Comparison of ENCODE assay signal across 9 cellular contexts in the genomic region with DNA sequence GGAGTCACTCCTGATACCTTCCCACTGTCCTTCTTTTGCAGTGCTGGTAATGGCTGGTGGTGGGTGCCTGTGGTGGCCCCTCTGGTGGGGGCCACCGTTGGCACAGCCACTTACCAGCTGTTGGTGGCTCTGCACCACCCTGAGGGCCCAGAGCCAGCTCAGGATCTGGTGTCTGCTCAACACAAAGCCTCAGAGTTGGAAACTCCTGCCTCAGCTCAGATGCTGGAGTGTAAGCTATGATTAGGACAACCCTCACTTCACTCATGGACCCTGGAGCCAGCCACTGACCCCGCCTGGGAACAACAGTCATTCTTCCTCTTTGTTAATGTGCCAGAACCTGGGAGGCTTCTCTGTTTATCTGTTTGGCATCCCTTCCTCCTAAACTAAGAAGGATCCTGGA. TPM values are rescaled to one million over a fixed set of nuclear protein-coding genes. Genes with fewer than 3 reads are reported as not detected.
DNase-seq lines count a peak whose midpoint lies in the region; ATAC-seq and TF ChIP-seq lines count a peak whose summit lies in the region.
"Had no signal": no experiment of that assay in that cellular context is flagged by ENCODE, and none has a peak within 500 bp of the region (broad histone marks: within the 10 kb centered on the region; RNA-seq: fewer than 3 reads in every experiment).

No MANE protein-coding gene starts in this region.

- no peak overlapping the region for H3K27ac ChIP-seq in iPS-20b (ENCODE audit: low read length)
- no peak overlapping the region for H3K27ac ChIP-seq in subcutaneous abdominal adipose tissue (ENCODE audit: low read depth, low read length)

- no peaks in the 10 kb centered on the region for H3K9me3 ChIP-seq in iPS-20b (ENCODE audit: insufficient read depth, low read depth, low read length)
- no peaks in the 10 kb centered on the region for H3K9me3 ChIP-seq in subcutaneous abdominal adipose tissue (ENCODE audit: control insufficient read depth in 5 of 5, low read length in 5 of 5)
- H3K9me3 ChIP-seq in mucosa of descending colon, result no peaks in the 10 kb centered on the region

- intact Hi-C loops in activated CD8-positive, alpha-beta T cell treated with anti-CD3 and anti-CD28 coated beads for 36 hours (cut with micrococcal nuclease), result no loop called here
- intact Hi-C loops in mucosa of descending colon (cut with DNase I, micrococcal nuclease), result no loop called here

- no peaks in the 10 kb centered on the region for H3K9me3 Mint-ChIP-seq in activated CD8-positive, alpha-beta memory T cell treated with anti-CD3 and anti-CD28 coated beads, Interleukin-2, amount 10 ng/mL, durations not matched to agents 7 days and 5 days (ENCODE audit: low read depth)
- H3K9me3 Mint-ChIP-seq in activated CD8-positive, alpha-beta T cell treated with anti-CD3 and anti-CD28 coated beads for 36 hours, result no peaks in the 10 kb centered on the region

- H3K4me1 Mint-ChIP-seq in activated CD8-positive, alpha-beta memory T cell treated with anti-CD3 and anti-CD28 coated beads, Interleukin-2, amount 10 ng/mL, durations not matched to agents 7 days and 5 days, result peaks cover 32% of the 10 kb centered on the region
- H3K4me1 Mint-ChIP-seq in activated CD8-positive, alpha-beta T cell treated with anti-CD3 and anti-CD28 coated beads for 36 hours (ENCODE audit: low read depth), result peaks cover 32% of the 10 kb centered on the region

- peak overlapping the region; percentile 90 for H3K4me3 Mint-ChIP-seq in activated CD8-positive, alpha-beta memory T cell treated with anti-CD3 and anti-CD28 coated beads, Interleukin-2, amount 10 ng/mL, durations not matched to agents 7 days and 5 days
- H3K4me3 Mint-ChIP-seq in activated CD8-positive, alpha-beta T cell treated with anti-CD3 and anti-CD28 coated beads for 36 hours, result peak overlapping the region; percentile 91

- H3K4me1 ChIP-seq in iPS-20b (ENCODE audit: insufficient read depth, low read length), result peaks cover 24% of the 10 kb centered on the region
- peaks cover 4 to 45% (median 43%) of the 10 kb centered on the region in 5 donors for H3K4me1 ChIP-seq in subcutaneous abdominal adipose tissue (ENCODE audit: control insufficient read depth in 5 of 5, insufficient read depth in 5 of 5, low read length in 5 of 5)
- peaks cover 31% of the 10 kb centered on the region for H3K4me1 ChIP-seq in mucosa of descending colon (ENCODE audit: low read depth)

- no peaks in the 10 kb centered on the region for H3K36me3 Mint-ChIP-seq in activated CD8-positive, alpha-beta memory T cell treated with anti-CD3 and anti-CD28 coated beads, Interleukin-2, amount 10 ng/mL, durations not matched to agents 7 days and 5 days
- peaks cover 3% of the 10 kb centered on the region for H3K36me3 Mint-ChIP-seq in activated CD8-positive, alpha-beta T cell treated with anti-CD3 and anti-CD28 coated beads for 36 hours (ENCODE audit: low read depth)

- TF ChIP-seq CTCF in activated CD8-positive, alpha-beta T cell treated with anti-CD3 and anti-CD28 coated beads for 36 hours (IDR thresholded peaks at IDR 0.05), result no peak
- no peak for TF ChIP-seq CTCF in mucosa of descending colon (IDR thresholded peaks at IDR 0.05)

- H3K27me3 Mint-ChIP-seq in activated CD8-positive, alpha-beta memory T cell treated with anti-CD3 and anti-CD28 coated beads, Interleukin-2, amount 10 ng/mL, durations not matched to agents 7 days and 5 days, result peaks cover 19% of the 10 kb centered on the region
- no peaks in the 10 kb centered on the region for H3K27me3 Mint-ChIP-seq in activated CD8-positive, alpha-beta T cell treated with anti-CD3 and anti-CD28 coated beads for 36 hours

- no peak overlapping the region for H3K27ac Mint-ChIP-seq in activated CD8-positive, alpha-beta memory T cell treated with anti-CD3 and anti-CD28 coated beads, Interleukin-2, amount 10 ng/mL, durations not matched to agents 7 days and 5 days
- H3K27ac Mint-ChIP-seq in activated CD8-positive, alpha-beta T cell treated with anti-CD3 and anti-CD28 coated beads for 36 hours, result peak overlapping the region; percentile 95

- DNase-seq in activated CD8-positive, alpha-beta memory T cell treated with anti-CD3 and anti-CD28 coated beads, Interleukin-2, amount 10 ng/mL, durations not matched to agents 7 days and 5 days, result no peak
- DNase-seq in activated CD8-positive, alpha-beta memory T cell treated with anti-CD3 and anti-CD28 coated beads, Interleukin-2, amount 50 U/mL, for 4 hours, result no peak
- no peak for DNase-seq in activated CD8-positive, alpha-beta T cell treated with anti-CD3 and anti-CD28 coated beads for 36 hours
- DNase-seq in mucosa of descending colon, result no peak
- no peak for DNase-seq in KG1 (lab: John Stamatoyannopoulos, UW)
- DNase-seq in cerebellar nuclear complex (lab: John Stamatoyannopoulos, UW), result no peak

- CTCF ChIA-PET in activated CD8-positive, alpha-beta memory T cell treated with anti-CD3 and anti-CD28 coated beads, Interleukin-2, amount 10 ng/mL, durations not matched to agents 7 days and 5 days (lab: Charles Lee), result interaction anchor here (0.7 to 15.3 kb wide), 12 partner anchors 9 to 142 kb away, joined by 3 to 292 read pairs (median 6); a partner anchor contains a TSS
- CTCF ChIA-PET in activated CD8-positive, alpha-beta T cell treated with anti-CD3 and anti-CD28 coated beads for 36 hours (lab: Charles Lee), result interaction anchor here (0.6 to 7.7 kb wide), 9 partner anchors 9 to 155 kb away, joined by 4 to 214 read pairs (median 4); no protein-coding TSS in a partner anchor

- H3K36me3 ChIP-seq in iPS-20b (ENCODE audit: insufficient read depth, low read depth, low read length) (no peaks in the 10 kb centered on the region), subcutaneous abdominal adipose tissue (ENCODE audit: control insufficient read depth in 5 of 5, insufficient read depth in 5 of 5, low read length in 5 of 5) (no peaks in the 10 kb centered on the region), mucosa of descending colon (ENCODE audit: low read depth) (no peaks in the 10 kb centered on the region)

- peak overlapping the region; percentile 98; the same call in 1 of the 2 replicates for H3K4me3 ChIP-seq in iPS-20b (ENCODE audit: low read length)
- peak overlapping the region in 3 of 5 donors; percentile 71 to 73 (median 72) for H3K4me3 ChIP-seq in subcutaneous abdominal adipose tissue (ENCODE audit: low read depth in 1 of 5, low read length in 5 of 5)
- no peak overlapping the region for H3K4me3 ChIP-seq in mucosa of descending colon

- 0 out of 2 replicates have a peak, but pooled peaks cover 12% of the 10 kb centered on the region for H3K27me3 ChIP-seq in iPS-20b (ENCODE audit: insufficient read depth, low read length)
- peaks cover 0 to 25% (median 18%) of the 10 kb centered on the region in 5 donors for H3K27me3 ChIP-seq in subcutaneous abdominal adipose tissue (ENCODE audit: control insufficient read depth in 5 of 5, insufficient read depth in 4 of 5, low read length in 5 of 5)

- POLR2A ChIA-PET in activated CD8-positive, alpha-beta T cell treated with anti-CD3 and anti-CD28 coated beads for 36 hours (lab: Charles Lee), result interaction anchor here (1.5 to 3.7 kb wide), 2 partner anchors 10 to 47 kb away, joined by 3 to 33 read pairs; no protein-coding TSS in a partner anchor

- ATAC-seq in activated CD8-positive, alpha-beta memory T cell treated with anti-CD3 and anti-CD28 coated beads, Interleukin-2, amount 10 ng/mL, durations not matched to agents 7 days and 5 days, result no peak
- ATAC-seq in activated CD8-positive, alpha-beta T cell treated with anti-CD3 and anti-CD28 coated beads for 36 hours, result no peak
- no peak for ATAC-seq in mucosa of descending colon

- no peak overlapping the region for H3K9ac ChIP-seq in iPS-20b (ENCODE audit: low read depth, low read length)
- H3K9ac ChIP-seq in subcutaneous abdominal adipose tissue (ENCODE audit: low read length in 5 of 5), result no peak overlapping the region

RNA-seq across cellular contexts. Expression of a gene that starts 1.1 kb away (rescaled TPM):
- 10 to 100 TPM; 46.3 to 67.3 TPM for total RNA-seq in activated CD8-positive, alpha-beta memory T cell treated with anti-CD3 and anti-CD28 coated beads, Interleukin-2, amount 10 ng/mL, durations not matched to agents 7 days and 5 days
- 10 to 100 TPM; 52.2 to 54.7 TPM for total RNA-seq in activated CD8-positive, alpha-beta T cell treated with anti-CD3 and anti-CD28 coated beads for 36 hours
- 10 to 100 TPM in 2 of 3 donors, 1 to 10 TPM in 1; 3.8 to 36.1 (median 16.1) TPM for total RNA-seq in mucosa of descending colon

RNA-seq across cellular contexts. Expression of a gene that starts 3.3 kb away (rescaled TPM):
- not detected for total RNA-seq in activated CD8-positive, alpha-beta memory T cell treated with anti-CD3 and anti-CD28 coated beads, Interleukin-2, amount 10 ng/mL, durations not matched to agents 7 days and 5 days
- total RNA-seq in activated CD8-positive, alpha-beta T cell treated with anti-CD3 and anti-CD28 coated beads for 36 hours, result under 1 TPM in 1 of 2 experiments, not detected in 1; 0.14 TPM
- total RNA-seq in mucosa of descending colon, result not detected
- total RNA-seq: fibroblast of villous mesenchyme had no signal

RNA-seq across cellular contexts. Expression of a gene that starts 51.8 kb away (rescaled TPM):
- 100 to 1,000 TPM; 104 to 123 TPM for total RNA-seq in activated CD8-positive, alpha-beta memory T cell treated with anti-CD3 and anti-CD28 coated beads, Interleukin-2, amount 10 ng/mL, durations not matched to agents 7 days and 5 days
- 100 to 1,000 TPM; 163 to 170 TPM for total RNA-seq in activated CD8-positive, alpha-beta T cell treated with anti-CD3 and anti-CD28 coated beads for 36 hours
- total RNA-seq in mucosa of descending colon, result 10 to 100 TPM; 60.8 to 66.3 (median 64.5) TPM
